Comparison of ENCODE assay signal across 18 cellular contexts in the genomic region with DNA sequence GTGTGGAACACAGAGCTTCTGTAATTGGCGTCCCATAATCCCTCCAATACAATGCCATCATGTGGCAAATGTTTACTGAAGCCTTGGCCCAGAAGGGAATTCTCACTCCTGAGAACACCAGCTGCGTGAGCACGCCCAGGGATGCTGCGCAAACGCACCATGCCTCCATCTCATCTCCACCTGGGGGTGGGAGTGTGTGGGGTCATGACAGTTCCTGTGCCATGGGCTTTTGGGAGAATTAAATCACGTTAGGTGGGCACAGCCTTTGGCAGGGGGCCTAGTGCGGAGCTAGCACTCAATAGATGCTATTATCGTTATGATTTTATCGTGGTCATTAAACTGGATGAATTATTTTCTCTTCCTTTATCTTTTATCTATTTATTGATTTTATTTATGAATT. TPM values are rescaled to one million over a fixed set of nuclear protein-coding genes. Genes with fewer than 3 reads are reported as not detected.
DNase-seq lines count a peak whose midpoint lies in the region; FAIRE-seq and TF ChIP-seq lines count a peak whose summit lies in the region.
"Had no signal": no experiment of that assay in that cellular context is flagged by ENCODE, and none has a peak within 500 bp of the region (broad histone marks: within the 10 kb centered on the region; RNA-seq: fewer than 3 reads in every experiment).

No MANE protein-coding gene starts in this region.

- H4K8ac ChIP-seq in neuronal stem cell (ENCODE audit: low read depth, low read length), result no peak overlapping the region

- H3K79me2 ChIP-seq in Karpas-422 (ENCODE audit: low read length), result peaks cover 100% of the 10 kb centered on the region
- H3K79me2 ChIP-seq in OCI-LY3 (ENCODE audit: low read length), result peaks cover 100% of the 10 kb centered on the region

- H3K79me1 ChIP-seq in neuronal stem cell (ENCODE audit: low read depth, low read length), result no peaks in the 10 kb centered on the region

- no peak overlapping the region for H4K91ac ChIP-seq in neuronal stem cell (ENCODE audit: low read depth, low read length, poor library complexity)

- no peak overlapping the region for H3K14ac ChIP-seq in neuronal stem cell (ENCODE audit: low read length)

- H3K27me3 ChIP-seq in Karpas-422 (ENCODE audit: low read length) (no peaks in the 10 kb centered on the region), OCI-LY3 (ENCODE audit: low read depth, low read length) (no peaks in the 10 kb centered on the region), neuronal stem cell (ENCODE audit: control insufficient read depth in 3 of 3, insufficient read depth in 3 of 3, low read depth in 1 of 3, low read length in 3 of 3) (peaks cover 0 to 2% (median 0%) of the 10 kb centered on the region in 3 experiments)

- no peak for FAIRE-seq in frontal cortex (lab: Jason Lieb, UNC)
- FAIRE-seq: A204.1, H1, K562 had no signal

- H3K9ac ChIP-seq in Karpas-422 (ENCODE audit: low read length) (no peak overlapping the region; the same call in 1 of the 2 replicates), OCI-LY3 (ENCODE audit: low read length) (no peak overlapping the region), neuronal stem cell (ENCODE audit: low read depth, low read length, poor library complexity) (no peak overlapping the region)

- DNase-seq in NCI-H1092 (lab: John Stamatoyannopoulos, UW) (peak; percentile 11), NCI-H1092 treated with DMSO at 0.1 percent for 48 hours (lab: John Stamatoyannopoulos, UW) (no peak), Karpas-422 (no peak), neuronal stem cell (ENCODE audit: low spot score) (no peak), NCI-H1048 (lab: John Stamatoyannopoulos, UW) (no peak), C1 segment of cervical spinal cord (lab: John Stamatoyannopoulos, UW) (no peak), frontal cortex (ENCODE audit: low spot score in 2 of 2) (no peak)
- DNase-seq: CD4-positive, alpha-beta T cell; NCI-H2029 treated with DMSO at 0.1 percent for 48 hours; NCI-H446 treated with DMSO at 0.1 percent for 48 hours; OCI-M1; RPMI8226 had no signal

- H2BK120ac ChIP-seq in neuronal stem cell (ENCODE audit: low read depth, low read length), result no peak overlapping the region

- H3K4me3 ChIP-seq in Karpas-422 (ENCODE audit: low read length), result no peak overlapping the region
- no peak overlapping the region for H3K4me3 ChIP-seq in OCI-LY3 (ENCODE audit: low read length)
- H3K4me3 ChIP-seq in neuronal stem cell (ENCODE audit: low read length in 2 of 2), result no peak overlapping the region
- H3K4me3 ChIP-seq: K562 had no signal

- no peaks in the 10 kb centered on the region for H3K9me2 ChIP-seq in Karpas-422 (replicated peaks; ENCODE audit: insufficient read depth, low read length)

- H3K27ac ChIP-seq in Karpas-422 (ENCODE audit: low read length) (peak overlapping the region; percentile 78), OCI-LY3 (ENCODE audit: low read length) (peak overlapping the region; percentile 65), neuronal stem cell (replicated peaks; ENCODE audit: low read length) (no peak overlapping the region)

- H3K36me3 ChIP-seq in Karpas-422 (ENCODE audit: insufficient read depth, low read length) (peaks cover 24% of the 10 kb centered on the region), OCI-LY3 (replicated peaks; ENCODE audit: low read depth, low read length) (peaks cover 38% of the 10 kb centered on the region), neuronal stem cell (replicated peaks in 1 of 2; ENCODE audit: control insufficient read depth in 2 of 2, insufficient read depth in 2 of 2, low read length in 2 of 2) (no peaks in the 10 kb centered on the region)

- no CpG with 5 or more reads among the region's 9 CpGs for WGBS in neuronal stem cell (ENCODE audit: extremely low coverage in 2 of 2, insufficient read length in 2 of 2, insufficient replicate concordance in 1 of 2), 2 donors

- peak overlapping the region; percentile 21 for H3K18ac ChIP-seq in neuronal stem cell (ENCODE audit: low read length)

- no peak overlapping the region for H2BK15ac ChIP-seq in neuronal stem cell (ENCODE audit: low read length)

- H4K20me1 ChIP-seq in Karpas-422 (ENCODE audit: insufficient read depth, low read depth, low read length) (peaks cover 38% of the 10 kb centered on the region), OCI-LY3 (ENCODE audit: insufficient read depth, low read length) (peaks cover 93% of the 10 kb centered on the region)

- no peak overlapping the region for H3K23ac ChIP-seq in neuronal stem cell (ENCODE audit: low read depth, low read length, poor library complexity)

- H3K4me1 ChIP-seq in Karpas-422 (ENCODE audit: low read length), result peaks cover 100% of the 10 kb centered on the region
- peaks cover 99% of the 10 kb centered on the region for H3K4me1 ChIP-seq in OCI-LY3 (ENCODE audit: low read length)
- peaks cover 0 to 4% of the 10 kb centered on the region in 2 donors for H3K4me1 ChIP-seq in neuronal stem cell (ENCODE audit: control insufficient read depth in 2 of 2, insufficient read depth in 1 of 2, low read depth in 1 of 2, low read length in 2 of 2)

- no peak overlapping the region for H2BK5ac ChIP-seq in neuronal stem cell (ENCODE audit: low read length)

- H3K9me3 ChIP-seq in Karpas-422 (ENCODE audit: low read length) (no peaks in the 10 kb centered on the region), OCI-LY3 (ENCODE audit: insufficient read depth, low read length) (no peaks in the 10 kb centered on the region), neuronal stem cell (replicated peaks in 1 of 2; ENCODE audit: control insufficient read depth in 2 of 2, insufficient read depth in 1 of 2, low read depth in 1 of 2, low read length in 2 of 2) (no peaks in the 10 kb centered on the region)

- no peak for TF ChIP-seq CTCF in OCI-LY3 (IDR thresholded peaks at IDR 0.05; ENCODE audit: low read depth, low read length)

- H3K4me2 ChIP-seq in Karpas-422 (ENCODE audit: low read depth, low read length, poor library complexity, severe bottlenecking), result peak overlapping the region; percentile 10
- H3K4me2 ChIP-seq in OCI-LY3 (ENCODE audit: low read length), result peak overlapping the region; percentile 16; the same call in 1 of the 2 replicates
- no peak overlapping the region for H3K4me2 ChIP-seq in neuronal stem cell (ENCODE audit: insufficient read depth, low read length, poor library complexity, severe bottlenecking)

- H2AFZ ChIP-seq in Karpas-422 (ENCODE audit: low read length) (no peak overlapping the region), OCI-LY3 (ENCODE audit: low read depth, low read length) (no peak overlapping the region), neuronal stem cell (ENCODE audit: low read length) (no peak overlapping the region)

- no peak overlapping the region for H2AK5ac ChIP-seq in neuronal stem cell (ENCODE audit: low read depth, low read length)

- no peak overlapping the region for H3K4ac ChIP-seq in neuronal stem cell (ENCODE audit: low read length)

- H2BK12ac ChIP-seq in neuronal stem cell (ENCODE audit: low read length), result no peak overlapping the region

RNA-seq across cellular contexts. Expression of a gene that starts 15.8 kb away (rescaled TPM):
- total RNA-seq in Karpas-422 (2014; rRNA removed; shearing (Covaris generic); ENCODE audit: low replicate concordance), result 144 and 181 TPM in 2 replicates
- 0.01 TPM for polyA plus RNA-seq in neuronal stem cell (2013, experiment 1 of 2)
- not detected for polyA plus RNA-seq in neuronal stem cell (2013, experiment 2 of 2)
- total RNA-seq in frontal cortex, result 0.41 TPM
- total RNA-seq: H1, MCF 10A, SK-MEL-5 had no signal
- polyA plus RNA-seq: H1 had no signal

Comparison
In these comparisons a context has a peak if more than half of its experiments do, and no peak if none do; other contexts are left out.
1. RNA of a gene that starts 15.8 kb away (total RNA-seq): 144 to 181 TPM in Karpas-422; 0.41 TPM in frontal cortex (single experiment); every median in the first group is over 100 times any median in the second.